16 cellular contexts compared by ENCODE assay signal in genomic region chr10:17368708-17369272, GRCh38.
DNase-seq lines count a peak whose midpoint lies in the region; ATAC-seq, FAIRE-seq and TF ChIP-seq lines count a peak whose summit lies in the region.
"Had no signal": no experiment of that assay in that cellular context is flagged by ENCODE, and none has a peak within 500 bp of the region (broad histone marks: within the 10 kb centered on the region; RNA-seq: fewer than 3 reads in every experiment).

No MANE protein-coding gene starts in this region.

- no peak overlapping the region for H4K91ac ChIP-seq in H1 (replicated peaks; ENCODE audit: insufficient read length, low read length)

- H3K4me3 ChIP-seq in HepG2 (replicated peaks in 1 of 3; ENCODE audit: insufficient read depth in 1 of 3, low read depth in 2 of 3, low read length in 3 of 3) (no peak overlapping the region), right lobe of liver (no peak overlapping the region), H1 (ENCODE audit: extremely low read depth in 1 of 4, insufficient read depth in 2 of 4, low read depth in 3 of 4, low read length in 4 of 4) (no peak overlapping the region)

- no peak overlapping the region for H3K14ac ChIP-seq in H1 (ENCODE audit: insufficient read length)

- ATAC-seq in activated CD4-positive, alpha-beta T cell treated with anti-CD3 and anti-CD28 coated beads for 36 hours = peak; percentile 93
- ATAC-seq in HepG2 (no peak), right lobe of liver (no peak), GM19467 (IDR thresholded peaks at IDR 0.05; ENCODE audit: unreplicated experiment) (no peak), GM21737 (IDR thresholded peaks at IDR 0.05; ENCODE audit: unreplicated experiment) (no peak)
- peak; percentile 80 for ATAC-seq in stimulated activated naive CD8-positive, alpha-beta T cell treated with anti-CD3 and anti-CD28 coated beads, Interleukin-15, amount 100 ng/mL, for 72 hours

- H2AFZ ChIP-seq in HepG2 (ENCODE audit: low read length) (no peak overlapping the region), H1 (ENCODE audit: low read length) (no peak overlapping the region)

- no peaks in the 10 kb centered on the region; the same call in 1 of the 2 replicates for H3K9me3 ChIP-seq in HepG2 (ENCODE audit: low read length)
- H3K9me3 ChIP-seq in right lobe of liver = no peaks in the 10 kb centered on the region
- 0 out of 4 replicates have a peak, but pooled peaks cover 0 to 2% of the 10 kb centered on the region in 2 experiments for H3K9me3 ChIP-seq in H1 (ENCODE audit: insufficient read depth in 2 of 2, low read depth in 1 of 2, low read length in 1 of 2)

- TF ChIP-seq POLR2A in HepG2 (IDR thresholded peaks at IDR 0.05; ENCODE audit: insufficient read depth in 1 of 2, low read depth in 2 of 2, low read length in 2 of 2) = no peak
- TF ChIP-seq POLR2A in right lobe of liver (IDR thresholded peaks at IDR 0.05) = no peak
- no peak for TF ChIP-seq POLR2A in H1 (IDR thresholded peaks at IDR 0.05; ENCODE audit: control extremely low read depth in 1 of 2, low read depth in 2 of 2, low read length in 2 of 2)

- no peak for TF ChIP-seq CTCF in HepG2 (CRISPR knock-in tag; IDR thresholded peaks at IDR 0.05)
- no peak for TF ChIP-seq CTCF in right lobe of liver (IDR thresholded peaks at IDR 0.05)
- TF ChIP-seq CTCF in H1 (IDR thresholded peaks at IDR 0.05; ENCODE audit: control extremely low read depth in 1 of 3, insufficient read depth in 1 of 3, low read depth in 1 of 3, low read length in 3 of 3) = no peak

- H2BK5ac ChIP-seq in H1 (ENCODE audit: low read depth, low read length) = no peak overlapping the region

- peak; percentile 8 for DNase-seq in activated CD4-positive, alpha-beta T cell treated with anti-CD3 and anti-CD28 coated beads for 36 hours
- no peak for DNase-seq in activated CD4-positive, alpha-beta T cell treated with anti-CD3 and anti-CD28 coated beads, Interleukin-2, amount 50 U/mL, for 4 hours
- DNase-seq in HepG2 (ENCODE audit: low spot score) = no peak
- no peak for DNase-seq in right lobe of liver
- DNase-seq in H1 (ENCODE audit: low read depth in 1 of 2, low spot score in 2 of 2) = no peak
- DNase-seq in stimulated activated naive CD8-positive, alpha-beta T cell treated with anti-CD3 and anti-CD28 coated beads, Interleukin-15, amount 100 ng/mL, for 72 hours = no peak
- DNase-seq: C1 segment of cervical spinal cord, DMS 273 treated with DMSO at 0.1 percent for 48 hours, H7, Karpas-422, MM.1S, NCI-H1105 treated with DMSO at 0.1 percent for 48 hours, NCI-H2029, NCI-H510A treated with DMSO at 0.1 percent for 48 hours had no signal

- H3K18ac ChIP-seq in H1 (ENCODE audit: extremely low read depth, low read length) = no peak overlapping the region

- peaks cover 3% of the 10 kb centered on the region for H3K4me1 Mint-ChIP-seq in activated CD4-positive, alpha-beta T cell treated with anti-CD3 and anti-CD28 coated beads for 36 hours
- no peaks in the 10 kb centered on the region for H3K4me1 Mint-ChIP-seq in stimulated activated naive CD8-positive, alpha-beta T cell treated with anti-CD3 and anti-CD28 coated beads, Interleukin-15, amount 100 ng/mL, for 72 hours

- no peak overlapping the region for H3K4ac ChIP-seq in H1 (replicated peaks; ENCODE audit: insufficient read length, low read depth, low read length)

- H3K9ac ChIP-seq in HepG2 (ENCODE audit: insufficient read depth, low read depth, low read length) (no peak overlapping the region), H1 (replicated peaks in 1 of 4; ENCODE audit: extremely low read depth in 1 of 4, low read depth in 3 of 4, low read length in 3 of 4) (no peak overlapping the region)

- in situ Hi-C loops in HepG2 (cut with HindIII; ENCODE audit: extremely low pct_ligation_motif_present, low pct_unique_long_range_greater_than_20kb) = no loop called here

- H2AK5ac ChIP-seq in H1 (ENCODE audit: low read depth, low read length) = no peak overlapping the region

- no peak overlapping the region for H2BK12ac ChIP-seq in H1 (ENCODE audit: low read depth, low read length)

- H2BK20ac ChIP-seq in H1 (ENCODE audit: low read length) = no peak overlapping the region

- H2BK120ac ChIP-seq in H1 (replicated peaks; ENCODE audit: low read depth, low read length) = no peak overlapping the region

- intact Hi-C loops in activated CD4-positive, alpha-beta T cell treated with anti-CD3 and anti-CD28 coated beads for 36 hours (cut with DNase I, micrococcal nuclease) = no loop called here
- intact Hi-C loops in HepG2 (cut with micrococcal nuclease; ENCODE audit: unreplicated experiment) = no loop called here
- intact Hi-C loops in right lobe of liver (cut with DNase I) = no loop called here

- H3K79me2 ChIP-seq in HepG2 (ENCODE audit: insufficient read depth, low read length) (no peaks in the 10 kb centered on the region), H1 (ENCODE audit: control insufficient read depth in 1 of 2, insufficient read depth in 2 of 2, low read length in 2 of 2) (no peaks in the 10 kb centered on the region)

- H3K4me3 Mint-ChIP-seq in activated CD4-positive, alpha-beta T cell treated with anti-CD3 and anti-CD28 coated beads for 36 hours = no peak overlapping the region
- H3K4me3 Mint-ChIP-seq in stimulated activated naive CD8-positive, alpha-beta T cell treated with anti-CD3 and anti-CD28 coated beads, Interleukin-15, amount 100 ng/mL, for 72 hours = no peak overlapping the region

- H3K27ac ChIP-seq in HepG2 (ENCODE audit: extremely low read length, insufficient read depth, low read length) (no peak overlapping the region), right lobe of liver (no peak overlapping the region), H1 (ENCODE audit: low read depth, low read length) (no peak overlapping the region)

- no TSS peak for BruUV-seq in HepG2 (replicated peaks; lab: Mats Ljungman, UMichigan)

- no peaks in the 10 kb centered on the region for H3K36me3 ChIP-seq in HepG2 (replicated peaks in 1 of 2; ENCODE audit: control insufficient read depth in 1 of 2, insufficient read depth in 2 of 2, low read length in 2 of 2)
- H3K36me3 ChIP-seq in right lobe of liver = no peaks in the 10 kb centered on the region
- no peaks in the 10 kb centered on the region for H3K36me3 ChIP-seq in H1 (ENCODE audit: control insufficient read depth in 2 of 4, insufficient read depth in 4 of 4, low read length in 3 of 4)

- H3K56ac ChIP-seq in H1 (replicated peaks; ENCODE audit: insufficient read length, low read depth, low read length) = no peak overlapping the region

- no peak overlapping the region for H3K23ac ChIP-seq in H1 (ENCODE audit: insufficient read length)

- no peak for FAIRE-seq in HepG2 (lab: Jason Lieb, UNC)
- FAIRE-seq in H1 (lab: Jason Lieb, UNC) = no peak

- H2BK15ac ChIP-seq in H1 (ENCODE audit: low read length) = no peak overlapping the region

- TF ChIP-seq RAD21 in HepG2 (CRISPR knock-in tag; IDR thresholded peaks at IDR 0.05) (no peak), H1 (IDR thresholded peaks at IDR 0.05 in 1 of 2, conservative IDR thresholded peaks at IDR 0.05 in 1 of 2; ENCODE audit: low read depth in 2 of 2, low read length in 2 of 2) (no peak)

- no peak overlapping the region for H4K5ac ChIP-seq in H1 (ENCODE audit: insufficient read length, low read depth, low read length)

- no peak overlapping the region for H4K8ac ChIP-seq in H1 (ENCODE audit: extremely low read depth, insufficient read depth, low read length)

- peaks cover 4% of the 10 kb centered on the region for H3K9me3 Mint-ChIP-seq in activated CD4-positive, alpha-beta T cell treated with anti-CD3 and anti-CD28 coated beads for 36 hours (ENCODE audit: low read depth)
- H3K9me3 Mint-ChIP-seq in stimulated activated naive CD8-positive, alpha-beta T cell treated with anti-CD3 and anti-CD28 coated beads, Interleukin-15, amount 100 ng/mL, for 72 hours = no peaks in the 10 kb centered on the region

- peaks cover 4% of the 10 kb centered on the region for H3K27me3 Mint-ChIP-seq in activated CD4-positive, alpha-beta T cell treated with anti-CD3 and anti-CD28 coated beads for 36 hours
- H3K27me3 Mint-ChIP-seq in stimulated activated naive CD8-positive, alpha-beta T cell treated with anti-CD3 and anti-CD28 coated beads, Interleukin-15, amount 100 ng/mL, for 72 hours = no peaks in the 10 kb centered on the region

- 33% methylated on average over 4 of the region's 4 CpGs for WGBS in HepG2 (ENCODE audit: low lambda C conversion rate)
- 64% methylated on average over 4 of the region's 4 CpGs for WGBS in right lobe of liver (ENCODE audit: insufficient coverage, low coverage, low lambda C conversion rate, missing lambda C conversion rate)
- WGBS in H1 (ENCODE audit: extremely low coverage in 1 of 2, insufficient coverage in 1 of 2, insufficient read length in 1 of 2, insufficient replicate concordance in 2 of 2, low coverage in 1 of 2, low lambda C conversion rate in 2 of 2, missing lambda C conversion rate in 1 of 2), 2 experiments = 93 to 100% methylated on average over 1 to 4 of the region's 4 CpGs

- no peaks in the 10 kb centered on the region for H4K20me1 ChIP-seq in HepG2 (ENCODE audit: insufficient read depth, low read length)
- H4K20me1 ChIP-seq in H1 (replicated peaks in 1 of 2; ENCODE audit: control insufficient read depth in 1 of 2, insufficient read depth in 2 of 2, low read length in 2 of 2) = no peaks in the 10 kb centered on the region

- CTCF ChIA-PET in activated CD4-positive, alpha-beta T cell treated with anti-CD3 and anti-CD28 coated beads for 36 hours (lab: Charles Lee) = no interaction called here
- CTCF ChIA-PET in HepG2 (lab: Yijun Ruan, JAX; ENCODE audit: low intra/inter-chr PET ratio, low total read pairs) = no interaction called here
- CTCF ChIA-PET in H1 (lab: Charles Lee; ENCODE audit: partially characterized antibody) = interaction anchor here (7.6 kb wide), 1 partner anchor 9 kb away, joined by 93 read pairs; no protein-coding TSS in a partner anchor

- no peaks in the 10 kb centered on the region for H3K79me1 ChIP-seq in H1 (ENCODE audit: low read depth, low read length)

- no peaks in the 10 kb centered on the region for H3K4me1 ChIP-seq in HepG2 (ENCODE audit: insufficient read depth, low read length)
- H3K4me1 ChIP-seq in right lobe of liver = no peaks in the 10 kb centered on the region
- H3K4me1 ChIP-seq in H1 (replicated peaks in 1 of 4; ENCODE audit: control insufficient read depth in 3 of 4, insufficient read depth in 4 of 4, low read length in 3 of 4) = no peaks in the 10 kb centered on the region

- H3K27ac Mint-ChIP-seq in activated CD4-positive, alpha-beta T cell treated with anti-CD3 and anti-CD28 coated beads for 36 hours = no peak overlapping the region
- no peak overlapping the region for H3K27ac Mint-ChIP-seq in stimulated activated naive CD8-positive, alpha-beta T cell treated with anti-CD3 and anti-CD28 coated beads, Interleukin-15, amount 100 ng/mL, for 72 hours

- TF ChIP-seq EP300 in HepG2 (IDR thresholded peaks at IDR 0.05; ENCODE audit: low read depth in 2 of 2, low read length in 2 of 2) (no peak), HepG2 (CRISPR knock-in tag; IDR thresholded peaks at IDR 0.05; ENCODE audit: borderline replicate concordance) (no peak), H1 (IDR thresholded peaks at IDR 0.05; ENCODE audit: borderline replicate concordance in 1 of 2, low read depth in 2 of 2, low read length in 2 of 2) (no peak)

- POLR2A ChIA-PET in activated CD4-positive, alpha-beta T cell treated with anti-CD3 and anti-CD28 coated beads for 36 hours (lab: Charles Lee) = no interaction called here
- POLR2A ChIA-PET in HepG2 (lab: Yijun Ruan, JAX) = no interaction called here
- POLR2A ChIA-PET in H1 (lab: Charles Lee; ENCODE audit: partially characterized antibody) = no interaction called here

- H3K23me2 ChIP-seq in H1 (ENCODE audit: low read depth, low read length) = no peaks in the 10 kb centered on the region

- H3K27me3 ChIP-seq in HepG2 (ENCODE audit: control insufficient read depth in 1 of 2, insufficient read depth in 2 of 2, low read length in 2 of 2) (no peaks in the 10 kb centered on the region), right lobe of liver (no peaks in the 10 kb centered on the region), H1 (replicated peaks in 1 of 4; ENCODE audit: control insufficient read depth in 3 of 4, extremely low read depth in 1 of 4, insufficient read depth in 3 of 4, low read length in 3 of 4) (peaks cover 0 to 1% (median 0%) of the 10 kb centered on the region in 4 experiments; a peak in 1 of 7 replicates)

- H3K36me3 Mint-ChIP-seq in activated CD4-positive, alpha-beta T cell treated with anti-CD3 and anti-CD28 coated beads for 36 hours (ENCODE audit: low read depth) = no peaks in the 10 kb centered on the region

- H3K4me2 ChIP-seq in HepG2 (ENCODE audit: low read depth, low read length) = no peak overlapping the region
- no peak overlapping the region for H3K4me2 ChIP-seq in H1 (ENCODE audit: insufficient read depth in 1 of 2, low read depth in 2 of 2, low read length in 2 of 2)

Comparison
In these comparisons a context has a peak if more than half of its experiments do, and no peak if none do; other contexts are left out.
1. ATAC-seq: peak in activated CD4-positive, alpha-beta T cell treated with anti-CD3 and anti-CD28 coated beads for 36 hours (single experiment) and stimulated activated naive CD8-positive, alpha-beta T cell treated with anti-CD3 and anti-CD28 coated beads, Interleukin-15, amount 100 ng/mL, for 72 hours (single experiment); none in HepG2 (single experiment), right lobe of liver (0 of 4), GM19467 (single experiment) and GM21737 (single experiment).